In genomic region chr3:61974662-61975061, GRCh38 we compare ENCODE assay signal across 34 cellular contexts.
"Had no signal": no experiment of that assay in that cellular context is flagged by ENCODE, and none has a peak within 500 bp of the region (broad histone marks: within the 10 kb centered on the region; RNA-seq: fewer than 3 reads in every experiment).

No MANE protein-coding gene starts in this region.

- H3K4me1 Mint-ChIP-seq: activated B cell treated with CpG ODN at 0.5 μM for 24 hours; activated CD8-positive, alpha-beta memory T cell treated with anti-CD3 and anti-CD28 coated beads, Interleukin-2, amount 10 ng/mL, durations not matched to agents 7 days and 5 days; activated naive CD4-positive, alpha-beta T cell treated with anti-CD3 and anti-CD28 coated beads, Interleukin-2, amount 50 U/mL, for 24 hours; activated naive CD8-positive, alpha-beta T cell treated with anti-CD3 and anti-CD28 coated beads for 36 hours; activated naive CD8-positive, alpha-beta T cell treated with anti-CD3 and anti-CD28 coated beads, Interleukin-2, amount 50 U/mL, for 24 hours; central memory CD8-positive, alpha-beta T cell; T-helper 17 cell had no signal

- H3K27ac ChIP-seq: adrenal gland, body of pancreas, coronary artery, dorsolateral prefrontal cortex, foreskin keratinocyte, gastrocnemius medialis, WERI-Rb-1 had no signal

- H3K9me3 Mint-ChIP-seq: activated B cell treated with CpG ODN at 0.5 μM for 24 hours; activated CD4-positive, alpha-beta memory T cell treated with anti-CD3 and anti-CD28 coated beads for 36 hours; activated naive CD4-positive, alpha-beta T cell treated with anti-CD3 and anti-CD28 coated beads for 36 hours; activated naive CD4-positive, alpha-beta T cell treated with anti-CD3 and anti-CD28 coated beads, Interleukin-2, amount 50 U/mL, for 24 hours; activated naive CD8-positive, alpha-beta T cell treated with anti-CD3 and anti-CD28 coated beads for 36 hours; activated naive CD8-positive, alpha-beta T cell treated with anti-CD3 and anti-CD28 coated beads, Interleukin-2, amount 50 U/mL, for 24 hours; activated T-helper 1 cell treated with anti-CD3 and anti-CD28 coated beads, Interleukin-12 subunit alpha, Interleukin-12 subunit beta, Interleukin-2, Interleukin-4 antibody, amounts not matched to agents 30 ng/mL and 10 ng/mL and 1 ng/mL, durations not matched to agents 14 hours and 24 hours and 36 hours; activated T-helper 2 cell treated with anti-CD3 and anti-CD28 coated beads, Interferon-gamma antibody, Interleukin-2, Interleukin-4, amounts not matched to agents 10 μg/mL and 5 μg/mL and 100 μg/mL, durations not matched to agents 14 hours and 24 hours and 36 hours; endodermal cell; T-helper 2 cell treated with Interferon-gamma antibody and Interleukin-4, amounts not matched to agents 5 μg/mL and 100 μg/mL, for 36 hours had no signal

- H3K36me3 ChIP-seq: adrenal gland, gastrocnemius medialis, WERI-Rb-1 had no signal

- DNase-seq: activated B cell treated with CpG ODN at 0.5 μM for 24 hours; activated CD4-positive, alpha-beta memory T cell treated with anti-CD3 and anti-CD28 coated beads for 36 hours; activated CD4-positive, alpha-beta T cell treated with anti-CD3 and anti-CD28 coated beads for 48 hours; activated CD8-positive, alpha-beta memory T cell treated with anti-CD3 and anti-CD28 coated beads, Interleukin-2, amount 10 ng/mL, durations not matched to agents 7 days and 5 days; activated CD8-positive, alpha-beta memory T cell treated with anti-CD3 and anti-CD28 coated beads, Interleukin-2, amount 50 U/mL, for 4 hours; activated CD8-positive, alpha-beta T cell treated with anti-CD3 and anti-CD28 coated beads, Interleukin-2, amount 10 ng/mL, durations not matched to agents 7 days and 5 days; activated effector memory CD4-positive, alpha-beta T cell treated with anti-CD3 and anti-CD28 coated beads, Interleukin-2, amount 50 U/mL, for 16 hours; activated naive CD4-positive, alpha-beta T cell treated with anti-CD3 and anti-CD28 coated beads for 36 hours; activated naive CD8-positive, alpha-beta T cell treated with anti-CD3 and anti-CD28 coated beads for 36 hours; activated naive CD8-positive, alpha-beta T cell treated with anti-CD3 and anti-CD28 coated beads, Interleukin-2, amount 50 U/mL, for 24 hours; activated T-cell treated with anti-CD3 and anti-CD28 coated beads, Interleukin-2, amount 50 U/mL, for 1 hour; activated T-cell treated with anti-CD3 and anti-CD28 coated beads, Interleukin-2, amount 50 U/mL, for 48 hours; adrenal gland; amygdala; aorta; body of pancreas; dorsolateral prefrontal cortex; effector memory CD4-positive, alpha-beta T cell; endodermal cell; foreskin keratinocyte; gastrocnemius medialis; T-helper 1 cell; T-helper 17 cell; T1000; WERI-Rb-1 had no signal

- H3K27me3 ChIP-seq: adrenal gland, body of pancreas, dorsolateral prefrontal cortex, foreskin keratinocyte, gastrocnemius medialis had no signal

- H3K4me3 Mint-ChIP-seq: activated B cell treated with CpG ODN at 0.5 μM for 24 hours; activated CD4-positive, alpha-beta memory T cell treated with anti-CD3 and anti-CD28 coated beads for 36 hours; activated CD8-positive, alpha-beta memory T cell treated with anti-CD3 and anti-CD28 coated beads, Interleukin-2, amount 10 ng/mL, durations not matched to agents 7 days and 5 days; activated CD8-positive, alpha-beta T cell treated with anti-CD3 and anti-CD28 coated beads, Interleukin-2, amount 10 ng/mL, durations not matched to agents 7 days and 5 days; activated naive CD4-positive, alpha-beta T cell treated with anti-CD3 and anti-CD28 coated beads for 36 hours; activated naive CD4-positive, alpha-beta T cell treated with anti-CD3 and anti-CD28 coated beads, Interleukin-2, amount 50 U/mL, for 24 hours; activated naive CD8-positive, alpha-beta T cell treated with anti-CD3 and anti-CD28 coated beads for 36 hours; activated naive CD8-positive, alpha-beta T cell treated with anti-CD3 and anti-CD28 coated beads, Interleukin-2, amount 50 U/mL, for 24 hours; activated T-helper 1 cell treated with anti-CD3 and anti-CD28 coated beads, Interleukin-12 subunit alpha, Interleukin-12 subunit beta, Interleukin-2, Interleukin-4 antibody, amounts not matched to agents 30 ng/mL and 10 ng/mL and 1 ng/mL, durations not matched to agents 14 hours and 24 hours and 36 hours; central memory CD8-positive, alpha-beta T cell; dendritic cell treated with granulocyte-macrophage colony-stimulating factor and Interleukin-4, amounts not matched to agents 40 ng/mL and 50 ng/mL, for 4 days; endodermal cell; T-helper 17 cell; T-helper 2 cell treated with Interferon-gamma antibody and Interleukin-4, amounts not matched to agents 5 μg/mL and 100 μg/mL, for 36 hours had no signal

- ATAC-seq: activated CD4-positive, CD25-positive, alpha-beta regulatory T cell treated with anti-CD3 and anti-CD28 coated beads, Interleukin-2, amount 50 U/mL, for 24 hours; activated CD8-positive, alpha-beta memory T cell treated with anti-CD3 and anti-CD28 coated beads, Interleukin-2, amount 10 ng/mL, durations not matched to agents 7 days and 5 days; activated CD8-positive, alpha-beta T cell treated with anti-CD3 and anti-CD28 coated beads, Interleukin-2, amount 10 ng/mL, durations not matched to agents 7 days and 5 days; activated naive CD8-positive, alpha-beta T cell treated with anti-CD3 and anti-CD28 coated beads, Interleukin-2, amount 50 U/mL, for 24 hours; body of pancreas; esophagus mucosa; foreskin keratinocyte; T-helper 17 cell had no signal

- H3K4me1 ChIP-seq: body of pancreas had no signal

- H3K4me3 ChIP-seq: adrenal gland, body of pancreas, coronary artery, dorsolateral prefrontal cortex, gastrocnemius medialis had no signal

- H3K27me3 Mint-ChIP-seq: activated B cell treated with CpG ODN at 0.5 μM for 24 hours; activated CD4-positive, alpha-beta memory T cell treated with anti-CD3 and anti-CD28 coated beads for 36 hours; activated CD8-positive, alpha-beta memory T cell treated with anti-CD3 and anti-CD28 coated beads, Interleukin-2, amount 10 ng/mL, durations not matched to agents 7 days and 5 days; activated naive CD8-positive, alpha-beta T cell treated with anti-CD3 and anti-CD28 coated beads for 36 hours; activated naive CD8-positive, alpha-beta T cell treated with anti-CD3 and anti-CD28 coated beads, Interleukin-2, amount 50 U/mL, for 24 hours; central memory CD8-positive, alpha-beta T cell; dendritic cell treated with granulocyte-macrophage colony-stimulating factor and Interleukin-4, amounts not matched to agents 40 ng/mL and 50 ng/mL, for 4 days; T-helper 17 cell had no signal

- H3K27ac Mint-ChIP-seq: activated B cell treated with CpG ODN at 0.5 μM for 24 hours; activated CD4-positive, alpha-beta memory T cell treated with anti-CD3 and anti-CD28 coated beads for 36 hours; activated CD8-positive, alpha-beta memory T cell treated with anti-CD3 and anti-CD28 coated beads, Interleukin-2, amount 10 ng/mL, durations not matched to agents 7 days and 5 days; activated CD8-positive, alpha-beta T cell treated with anti-CD3 and anti-CD28 coated beads, Interleukin-2, amount 10 ng/mL, durations not matched to agents 7 days and 5 days; activated naive CD4-positive, alpha-beta T cell treated with anti-CD3 and anti-CD28 coated beads for 36 hours; activated naive CD4-positive, alpha-beta T cell treated with anti-CD3 and anti-CD28 coated beads, Interleukin-2, amount 50 U/mL, for 24 hours; activated naive CD8-positive, alpha-beta T cell treated with anti-CD3 and anti-CD28 coated beads for 36 hours; activated naive CD8-positive, alpha-beta T cell treated with anti-CD3 and anti-CD28 coated beads, Interleukin-2, amount 50 U/mL, for 24 hours; activated T-helper 1 cell treated with anti-CD3 and anti-CD28 coated beads, Interleukin-12 subunit alpha, Interleukin-12 subunit beta, Interleukin-2, Interleukin-4 antibody, amounts not matched to agents 30 ng/mL and 10 ng/mL and 1 ng/mL, durations not matched to agents 14 hours and 24 hours and 36 hours; activated T-helper 2 cell treated with anti-CD3 and anti-CD28 coated beads, Interferon-gamma antibody, Interleukin-2, Interleukin-4, amounts not matched to agents 10 μg/mL and 5 μg/mL and 100 μg/mL, durations not matched to agents 14 hours and 24 hours and 36 hours; dendritic cell treated with granulocyte-macrophage colony-stimulating factor and Interleukin-4, amounts not matched to agents 40 ng/mL and 50 ng/mL, for 4 days; endodermal cell; T-helper 17 cell; T-helper 2 cell treated with Interferon-gamma antibody and Interleukin-4, amounts not matched to agents 5 μg/mL and 100 μg/mL, for 36 hours had no signal

- H3K9me3 ChIP-seq: adrenal gland, body of pancreas, gastrocnemius medialis had no signal

- H3K36me3 Mint-ChIP-seq: activated CD4-positive, alpha-beta memory T cell treated with anti-CD3 and anti-CD28 coated beads for 36 hours; activated CD8-positive, alpha-beta memory T cell treated with anti-CD3 and anti-CD28 coated beads, Interleukin-2, amount 10 ng/mL, durations not matched to agents 7 days and 5 days; activated naive CD4-positive, alpha-beta T cell treated with anti-CD3 and anti-CD28 coated beads, Interleukin-2, amount 50 U/mL, for 24 hours; activated naive CD8-positive, alpha-beta T cell treated with anti-CD3 and anti-CD28 coated beads for 36 hours had no signal
